ENCODE assay signal across 8 cellular contexts in genomic region chr2:63189026-63189425, GRCh38.
A peak's percentile ranks its signal among the peaks of the same experiment; 100 is the strongest.
DNase-seq lines count a peak whose midpoint lies in the region; ATAC-seq and TF ChIP-seq lines count a peak whose summit lies in the region.

No MANE protein-coding gene starts in this region.

- DNase-seq in heart left ventricle = no peak
- no peak for DNase-seq in Right ventricle myocardium inferior (ENCODE audit: missing footprints)
- DNase-seq in SK-N-DZ (ENCODE audit: low spot score) = peak; percentile 27
- peak; percentile 15 for DNase-seq in hepatic stellate cell (ENCODE audit: low spot score)
- DNase-seq in stimulated activated CD4-positive, alpha-beta T cell treated with anti-CD3 and anti-CD28 coated beads, Interleukin-2, amount 100 ng/mL, for 48 hours = no peak
- DNase-seq in activated effector memory CD4-positive, alpha-beta T cell treated with anti-CD3 and anti-CD28 coated beads, Interleukin-2, amount 50 U/mL, for 16 hours = no peak

- intact Hi-C loops in heart left ventricle (cut with DNase I) (no loop called here), Right ventricle myocardium inferior (cut with DNase I) (no loop called here)

- peaks cover 0 to 19% (median 3%) of the 10 kb centered on the region in 12 donors for H3K9me3 ChIP-seq in heart left ventricle

- H3K27ac ChIP-seq in heart left ventricle = no peak overlapping the region

- TF ChIP-seq CTCF in heart left ventricle (IDR thresholded peaks at IDR 0.05) = peak in 8 of 12 donors; percentile 11 to 43 (median 26)

- ATAC-seq in heart left ventricle (no peak), Right ventricle myocardium inferior (no peak), HG03280 (IDR thresholded peaks at IDR 0.05; ENCODE audit: unreplicated experiment) (peak; percentile 87), GM19023 (IDR thresholded peaks at IDR 0.05; ENCODE audit: unreplicated experiment) (no peak)

- H3K27me3 ChIP-seq in heart left ventricle = no peaks in the 10 kb centered on the region

- no peaks in the 10 kb centered on the region for H3K36me3 ChIP-seq in heart left ventricle

- TF ChIP-seq POLR2A in heart left ventricle (IDR thresholded peaks at IDR 0.05) = no peak

- no peaks in the 10 kb centered on the region for H3K4me1 ChIP-seq in heart left ventricle

- no peak overlapping the region for H3K4me3 ChIP-seq in heart left ventricle

- WGBS in heart left ventricle, 4 donors = 22 to 34% (median 25%) methylated on average over 4 of the region's 4 CpGs

Comparison
In these comparisons a context has a peak if more than half of its experiments do, and no peak if none do; other contexts are left out.
1. DNase-seq: peak in SK-N-DZ (single experiment) and hepatic stellate cell (single experiment); none in heart left ventricle (0 of 5), Right ventricle myocardium inferior (single experiment), stimulated activated CD4-positive, alpha-beta T cell treated with anti-CD3 and anti-CD28 coated beads, Interleukin-2, amount 100 ng/mL, for 48 hours (0 of 2) and activated effector memory CD4-positive, alpha-beta T cell treated with anti-CD3 and anti-CD28 coated beads, Interleukin-2, amount 50 U/mL, for 16 hours (single experiment).